Comparison of ENCODE assay signal across 15 cellular contexts in genomic region chr4:85078016-85078415, GRCh38.
DNase-seq lines count a peak whose midpoint lies in the region; ATAC-seq and TF ChIP-seq lines count a peak whose summit lies in the region.
"Had no signal": no experiment of that assay in that cellular context is flagged by ENCODE, and none has a peak within 500 bp of the region (broad histone marks: within the 10 kb centered on the region; RNA-seq: fewer than 3 reads in every experiment).

No MANE protein-coding gene starts in this region.

- no peaks in the 10 kb centered on the region; the same call in 1 of the 2 replicates for H3K9me2 ChIP-seq in GM23338 (ENCODE audit: insufficient read depth)

- H3K4me1 ChIP-seq in GM23338 (ENCODE audit: insufficient read depth), result 0 out of 2 replicates have a peak, but pooled peaks cover 8% of the 10 kb centered on the region
- H3K4me1 ChIP-seq in adipocyte (ENCODE audit: control insufficient read depth, insufficient read depth, low read length), result peaks cover 5% of the 10 kb centered on the region
- H3K4me1 ChIP-seq in mesendoderm (ENCODE audit: control insufficient read depth, low read depth, low read length), result no peaks in the 10 kb centered on the region

- no peak overlapping the region for H3K27ac ChIP-seq in GM23338 (ENCODE audit: low read depth)
- H3K27ac ChIP-seq in mesendoderm (ENCODE audit: low read depth, low read length), result no peak overlapping the region
- H3K27ac ChIP-seq: GM23248 had no signal

- H4K20me1 ChIP-seq in GM23338 (replicated peaks; ENCODE audit: insufficient read depth), result no peaks in the 10 kb centered on the region

- no peak overlapping the region for H3K18ac ChIP-seq in mesendoderm (ENCODE audit: low read length)

- H2AK5ac ChIP-seq in mesendoderm (ENCODE audit: low read length), result no peak overlapping the region

- H3K4me3 ChIP-seq in GM23338 (no peak overlapping the region), adipocyte (ENCODE audit: low read length) (no peak overlapping the region), mesendoderm (ENCODE audit: low read length) (no peak overlapping the region)
- H3K4me3 ChIP-seq: GM23248 had no signal

- H3K27me3 ChIP-seq in GM23338 (ENCODE audit: insufficient read depth) (no peaks in the 10 kb centered on the region), adipocyte (replicated peaks; ENCODE audit: control insufficient read depth, insufficient read depth, low read length) (no peaks in the 10 kb centered on the region), mesendoderm (ENCODE audit: insufficient read depth, low read length, poor library complexity) (no peaks in the 10 kb centered on the region)

- no peaks in the 10 kb centered on the region for H3K9me3 ChIP-seq in adipocyte (ENCODE audit: control insufficient read depth, low read length)

- no peak for TF ChIP-seq CTCF in GM23338 (conservative IDR thresholded peaks at IDR 0.05; ENCODE audit: low read depth in 2 of 2)

- peaks cover 2% of the 10 kb centered on the region; the same call in 2 of the 3 replicates for H3K9me3 Mint-ChIP-seq in GM23338

- DNase-seq in GM23338 (ENCODE audit: low spot score), result peak; percentile 25
- peak; percentile 1 for DNase-seq in adipocyte (ENCODE audit: low read depth)
- peak; percentile 29 for DNase-seq in mesendoderm
- DNase-seq in left lobe of liver (ENCODE audit: low spot score), result no peak
- no peak for DNase-seq in DMS153 (lab: John Stamatoyannopoulos, UW)
- no peak for DNase-seq in stimulated activated CD4-positive, alpha-beta T cell treated with anti-CD3 and anti-CD28 coated beads, Interleukin-4, amount 100 ng/mL, for 1 hour
- DNase-seq: C1 segment of cervical spinal cord; Calu3; CD4-positive, alpha-beta memory T cell; COR-L47; DND-41; GM23248; H9 had no signal

- no peaks in the 10 kb centered on the region for H3K79me1 ChIP-seq in mesendoderm (ENCODE audit: low read length)

- H3K79me2 ChIP-seq in GM23338 (replicated peaks; ENCODE audit: insufficient read depth) (no peaks in the 10 kb centered on the region), mesendoderm (ENCODE audit: control insufficient read depth, insufficient read depth, low read length) (no peaks in the 10 kb centered on the region)

- H3K27me3 Mint-ChIP-seq in GM23338 (ENCODE audit: insufficient read depth, low read depth, poor library complexity), result no peaks in the 10 kb centered on the region
- H3K27me3 Mint-ChIP-seq: CD4-positive, alpha-beta memory T cell had no signal

- no peak overlapping the region for H2BK5ac ChIP-seq in mesendoderm (ENCODE audit: low read length)

- H2BK120ac ChIP-seq in mesendoderm (ENCODE audit: low read depth, low read length), result no peak overlapping the region

- H3K23ac ChIP-seq in mesendoderm (ENCODE audit: low read length), result no peak overlapping the region

- H3K27ac Mint-ChIP-seq in GM23338, result no peak overlapping the region
- H3K27ac Mint-ChIP-seq: CD4-positive, alpha-beta memory T cell; H9 had no signal

- H3K9ac ChIP-seq in adipocyte (ENCODE audit: low read length) (no peak overlapping the region), mesendoderm (ENCODE audit: low read length) (no peak overlapping the region)
- H3K9ac ChIP-seq: GM23248 had no signal

- H4K5ac ChIP-seq in mesendoderm (ENCODE audit: low read length), result no peak overlapping the region

- H3F3A ChIP-seq in GM23338 (replicated peaks; ENCODE audit: low read depth), result no peaks in the 10 kb centered on the region

- no peaks in the 10 kb centered on the region for H3K36me3 ChIP-seq in GM23338 (ENCODE audit: insufficient read depth)
- H3K36me3 ChIP-seq in adipocyte (ENCODE audit: control insufficient read depth, insufficient read depth, low read length, severe bottlenecking), result no peaks in the 10 kb centered on the region
- H3K36me3 ChIP-seq in mesendoderm (ENCODE audit: control insufficient read depth, insufficient read depth, low read length), result no peaks in the 10 kb centered on the region

- no peak overlapping the region for H2BK15ac ChIP-seq in mesendoderm (replicated peaks; ENCODE audit: low read depth)

- no peak overlapping the region for H3K4me2 ChIP-seq in GM23338
- H3K4me2 ChIP-seq in mesendoderm (ENCODE audit: low read length), result no peak overlapping the region

- peaks cover 4% of the 10 kb centered on the region; the same call in 1 of the 3 replicates for H3K36me3 Mint-ChIP-seq in GM23338 (ENCODE audit: low read depth)
- H3K36me3 Mint-ChIP-seq: CD4-positive, alpha-beta memory T cell had no signal

- no peak overlapping the region for H3K4ac ChIP-seq in mesendoderm (ENCODE audit: low read depth, low read length)

- H3K4me1 Mint-ChIP-seq in GM23338, result peaks cover 7% of the 10 kb centered on the region; the same call in 2 of the 3 replicates
- H3K4me1 Mint-ChIP-seq: CD4-positive, alpha-beta memory T cell had no signal

- no peak for TF ChIP-seq RAD21 in Ishikawa (IDR thresholded peaks at IDR 0.05; ENCODE audit: low read depth)

- WGBS in mesendoderm (ENCODE audit: extremely low coverage, insufficient coverage, low lambda C conversion rate), result no CpG with 5 or more reads among the region's 2 CpGs

- ATAC-seq in GM23338 (no peak), left lobe of liver (no peak)
- ATAC-seq: HCT116 had no signal

- no peak overlapping the region for H3K4me3 Mint-ChIP-seq in GM23338
- H3K4me3 Mint-ChIP-seq: CD4-positive, alpha-beta memory T cell; H9 had no signal

- no peak overlapping the region for H3K56ac ChIP-seq in mesendoderm (ENCODE audit: low read length)

- TF ChIP-seq EP300 in Ishikawa (IDR thresholded peaks at IDR 0.05; ENCODE audit: borderline replicate concordance), result no peak

- H4K8ac ChIP-seq in mesendoderm (ENCODE audit: low read depth, low read length), result no peak overlapping the region

- no peak overlapping the region for H2AFZ ChIP-seq in GM23338
- H2AFZ ChIP-seq: GM23248 had no signal

TF ChIP-seq in GM23338, 12 proteins besides CTCF, POLR2A, EP300 and RAD21 (continues in another document):
- TF ChIP-seq NANOG (IDR thresholded peaks at IDR 0.05; ENCODE audit: borderline replicate concordance) (no peak), POLR2AphosphoS5 (IDR thresholded peaks at IDR 0.05; ENCODE audit: low read depth) (no peak), EZH2phosphoT487 (IDR thresholded peaks at IDR 0.05; ENCODE audit: unreplicated experiment) (no peak)
- TF ChIP-seq, protein P1, sequence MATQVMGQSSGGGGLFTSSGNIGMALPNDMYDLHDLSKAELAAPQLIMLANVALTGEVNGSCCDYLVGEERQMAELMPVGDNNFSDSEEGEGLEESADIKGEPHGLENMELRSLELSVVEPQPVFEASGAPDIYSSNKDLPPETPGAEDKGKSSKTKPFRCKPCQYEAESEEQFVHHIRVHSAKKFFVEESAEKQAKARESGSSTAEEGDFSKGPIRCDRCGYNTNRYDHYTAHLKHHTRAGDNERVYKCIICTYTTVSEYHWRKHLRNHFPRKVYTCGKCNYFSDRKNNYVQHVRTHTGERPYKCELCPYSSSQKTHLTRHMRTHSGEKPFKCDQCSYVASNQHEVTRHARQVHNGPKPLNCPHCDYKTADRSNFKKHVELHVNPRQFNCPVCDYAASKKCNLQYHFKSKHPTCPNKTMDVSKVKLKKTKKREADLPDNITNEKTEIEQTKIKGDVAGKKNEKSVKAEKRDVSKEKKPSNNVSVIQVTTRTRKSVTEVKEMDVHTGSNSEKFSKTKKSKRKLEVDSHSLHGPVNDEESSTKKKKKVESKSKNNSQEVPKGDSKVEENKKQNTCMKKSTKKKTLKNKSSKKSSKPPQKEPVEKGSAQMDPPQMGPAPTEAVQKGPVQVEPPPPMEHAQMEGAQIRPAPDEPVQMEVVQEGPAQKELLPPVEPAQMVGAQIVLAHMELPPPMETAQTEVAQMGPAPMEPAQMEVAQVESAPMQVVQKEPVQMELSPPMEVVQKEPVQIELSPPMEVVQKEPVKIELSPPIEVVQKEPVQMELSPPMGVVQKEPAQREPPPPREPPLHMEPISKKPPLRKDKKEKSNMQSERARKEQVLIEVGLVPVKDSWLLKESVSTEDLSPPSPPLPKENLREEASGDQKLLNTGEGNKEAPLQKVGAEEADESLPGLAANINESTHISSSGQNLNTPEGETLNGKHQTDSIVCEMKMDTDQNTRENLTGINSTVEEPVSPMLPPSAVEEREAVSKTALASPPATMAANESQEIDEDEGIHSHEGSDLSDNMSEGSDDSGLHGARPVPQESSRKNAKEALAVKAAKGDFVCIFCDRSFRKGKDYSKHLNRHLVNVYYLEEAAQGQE (IDR thresholded peaks at IDR 0.05; ENCODE audit: unreplicated experiment), result no peak

TF ChIP-seq in Ishikawa, 13 proteins besides CTCF, POLR2A, EP300 and RAD21:
- TF ChIP-seq TEAD4 (IDR thresholded peaks at IDR 0.05) (peak; percentile 57), TCF12 (IDR thresholded peaks at IDR 0.05; ENCODE audit: low read depth) (no peak)
TF ChIP-seq in Ishikawa: peak in this region for 1.

Comparison
In these comparisons a context has a peak if more than half of its experiments do, and no peak if none do; other contexts are left out.
1. DNase-seq: peak in GM23338 (single experiment), adipocyte (single experiment) and mesendoderm (single experiment); none in left lobe of liver (single experiment), DMS153 (single experiment) and stimulated activated CD4-positive, alpha-beta T cell treated with anti-CD3 and anti-CD28 coated beads, Interleukin-4, amount 100 ng/mL, for 1 hour (single experiment).